14 cellular contexts compared by ENCODE assay signal in genomic region chr19:23991170-23991569, GRCh38.
DNase-seq lines count a peak whose midpoint lies in the region; ATAC-seq, FAIRE-seq and TF ChIP-seq lines count a peak whose summit lies in the region.
"Had no signal": no experiment of that assay in that cellular context is flagged by ENCODE, and none has a peak within 500 bp of the region (broad histone marks: within the 10 kb centered on the region; RNA-seq: fewer than 3 reads in every experiment).

No MANE protein-coding gene starts in this region.

- H3K27me3 Mint-ChIP-seq in activated CD4-positive, alpha-beta T cell treated with anti-CD3 and anti-CD28 coated beads, Interleukin-2, amount 10 ng/mL, durations not matched to agents 7 days and 5 days = no peaks in the 10 kb centered on the region
- H3K27me3 Mint-ChIP-seq: activated CD8-positive, alpha-beta memory T cell treated with anti-CD3 and anti-CD28 coated beads, Interleukin-2, amount 10 ng/mL, durations not matched to agents 7 days and 5 days; T-cell had no signal

- no peak for TF ChIP-seq CTCF in brain microvascular endothelial cell (IDR thresholded peaks at IDR 0.05; ENCODE audit: low read depth, low read length, missing control alignments)
- TF ChIP-seq CTCF in kidney (IDR thresholded peaks at IDR 0.05; ENCODE audit: borderline replicate concordance, extremely low read depth, insufficient read depth) = no peak

- H3K4me1 ChIP-seq in kidney (ENCODE audit: control insufficient read depth in 1 of 2, insufficient read depth in 1 of 2, low read depth in 1 of 2, low read length in 2 of 2) = no peaks in the 10 kb centered on the region
- H3K4me1 ChIP-seq: ascending aorta, thyroid gland had no signal

- H3K36me3 Mint-ChIP-seq in activated CD4-positive, alpha-beta T cell treated with anti-CD3 and anti-CD28 coated beads, Interleukin-2, amount 10 ng/mL, durations not matched to agents 7 days and 5 days (ENCODE audit: low read depth) = peaks cover 5% of the 10 kb centered on the region
- H3K36me3 Mint-ChIP-seq: activated CD8-positive, alpha-beta memory T cell treated with anti-CD3 and anti-CD28 coated beads, Interleukin-2, amount 10 ng/mL, durations not matched to agents 7 days and 5 days; T-cell had no signal

- DNase-seq in activated CD4-positive, alpha-beta T cell treated with anti-CD3 and anti-CD28 coated beads, Interleukin-2, amount 10 ng/mL, durations not matched to agents 7 days and 5 days = peak; percentile 7
- no peak for DNase-seq in activated CD4-positive, alpha-beta T cell treated with anti-CD3 and anti-CD28 coated beads for 1 hour
- DNase-seq in NCI-H2171 (lab: John Stamatoyannopoulos, UW) (peak; percentile 41), brain microvascular endothelial cell (peak; percentile 8), pulmonary artery endothelial cell (ENCODE audit: low read depth, low spot score) (peak; percentile 29), T-helper 1 cell (no peak), kidney (no peak)
- DNase-seq: activated CD8-positive, alpha-beta memory T cell treated with anti-CD3 and anti-CD28 coated beads, Interleukin-2, amount 10 ng/mL, durations not matched to agents 7 days and 5 days; left cardiac atrium; NCI-H226 had no signal

- no peaks in the 10 kb centered on the region for H3K36me3 ChIP-seq in brain microvascular endothelial cell (replicated peaks)
- H3K36me3 ChIP-seq in kidney (ENCODE audit: control insufficient read depth in 1 of 2, insufficient read depth in 2 of 2, low read length in 2 of 2) = no peaks in the 10 kb centered on the region
- H3K36me3 ChIP-seq: ascending aorta, thyroid gland had no signal

- H3K9me3 ChIP-seq in kidney (ENCODE audit: control insufficient read depth in 1 of 2, low read length in 2 of 2) = no peaks in the 10 kb centered on the region
- H3K9me3 ChIP-seq: ascending aorta, thyroid gland had no signal

- no peak overlapping the region for H3K27ac Mint-ChIP-seq in activated CD4-positive, alpha-beta T cell treated with anti-CD3 and anti-CD28 coated beads, Interleukin-2, amount 10 ng/mL, durations not matched to agents 7 days and 5 days
- H3K27ac Mint-ChIP-seq: activated CD8-positive, alpha-beta memory T cell treated with anti-CD3 and anti-CD28 coated beads, Interleukin-2, amount 10 ng/mL, durations not matched to agents 7 days and 5 days had no signal

- CTCF ChIA-PET in activated CD4-positive, alpha-beta T cell treated with anti-CD3 and anti-CD28 coated beads, Interleukin-2, amount 10 ng/mL, durations not matched to agents 7 days and 5 days (lab: Charles Lee) = no interaction called here

- H3K9me3 Mint-ChIP-seq in activated CD4-positive, alpha-beta T cell treated with anti-CD3 and anti-CD28 coated beads, Interleukin-2, amount 10 ng/mL, durations not matched to agents 7 days and 5 days = peaks cover 38% of the 10 kb centered on the region

- POLR2A ChIA-PET in activated CD4-positive, alpha-beta T cell treated with anti-CD3 and anti-CD28 coated beads, Interleukin-2, amount 10 ng/mL, durations not matched to agents 7 days and 5 days (lab: Charles Lee) = no interaction called here

- no peaks in the 10 kb centered on the region for H3K27me3 ChIP-seq in brain microvascular endothelial cell (replicated peaks)
- H3K27me3 ChIP-seq: ascending aorta, thyroid gland had no signal

- H3K27ac ChIP-seq in brain microvascular endothelial cell = no peak overlapping the region
- H3K27ac ChIP-seq in kidney (ENCODE audit: low read depth in 2 of 2, low read length in 2 of 2) = no peak overlapping the region
- H3K27ac ChIP-seq: ascending aorta, thyroid gland had no signal

- no peak overlapping the region for H3K9ac ChIP-seq in kidney (ENCODE audit: low read length in 2 of 2)

- no peak overlapping the region for H3K4me3 Mint-ChIP-seq in activated CD4-positive, alpha-beta T cell treated with anti-CD3 and anti-CD28 coated beads, Interleukin-2, amount 10 ng/mL, durations not matched to agents 7 days and 5 days
- H3K4me3 Mint-ChIP-seq: activated CD8-positive, alpha-beta memory T cell treated with anti-CD3 and anti-CD28 coated beads, Interleukin-2, amount 10 ng/mL, durations not matched to agents 7 days and 5 days had no signal

- H3K4me1 Mint-ChIP-seq in activated CD4-positive, alpha-beta T cell treated with anti-CD3 and anti-CD28 coated beads, Interleukin-2, amount 10 ng/mL, durations not matched to agents 7 days and 5 days = peaks cover 13% of the 10 kb centered on the region
- H3K4me1 Mint-ChIP-seq: activated CD8-positive, alpha-beta memory T cell treated with anti-CD3 and anti-CD28 coated beads, Interleukin-2, amount 10 ng/mL, durations not matched to agents 7 days and 5 days had no signal

- intact Hi-C loops in kidney (cut with DNase I) = no loop called here

- H3K4me3 ChIP-seq in brain microvascular endothelial cell (ENCODE audit: low read depth, low read length) = no peak overlapping the region
- no peak overlapping the region for H3K4me3 ChIP-seq in kidney (ENCODE audit: low read length in 2 of 2)
- H3K4me3 ChIP-seq: ascending aorta, thyroid gland had no signal

- in situ Hi-C loops in brain microvascular endothelial cell (cut with HindIII; ENCODE audit: low pct_ligation_motif_present, low sequenced_read_pairs) = no loop called here

- no peak for ATAC-seq in HG02763 (IDR thresholded peaks at IDR 0.05; ENCODE audit: unreplicated experiment)
- ATAC-seq: activated CD8-positive, alpha-beta memory T cell treated with anti-CD3 and anti-CD28 coated beads, Interleukin-2, amount 10 ng/mL, durations not matched to agents 7 days and 5 days; left cardiac atrium had no signal

- no peak for FAIRE-seq in kidney (lab: Jason Lieb, UNC)

Comparison
In these comparisons a context has a peak if more than half of its experiments do, and no peak if none do; other contexts are left out.
1. DNase-seq: peak in activated CD4-positive, alpha-beta T cell treated with anti-CD3 and anti-CD28 coated beads, Interleukin-2, amount 10 ng/mL, durations not matched to agents 7 days and 5 days (single experiment), NCI-H2171 (single experiment), brain microvascular endothelial cell (single experiment) and pulmonary artery endothelial cell (single experiment); none in activated CD4-positive, alpha-beta T cell treated with anti-CD3 and anti-CD28 coated beads for 1 hour (single experiment), T-helper 1 cell (0 of 5) and kidney (single experiment).